In genomic region chr2:10269711-10270610, GRCh38 we compare ENCODE assay signal across 15 cellular contexts. TPM values are rescaled to one million over a fixed set of nuclear protein-coding genes. Genes with fewer than 3 reads are reported as not detected.
DNase-seq lines count a peak whose midpoint lies in the region; ATAC-seq and TF ChIP-seq lines count a peak whose summit lies in the region.
"Had no signal": no experiment of that assay in that cellular context is flagged by ENCODE, and none has a peak within 500 bp of the region (broad histone marks: within the 10 kb centered on the region; RNA-seq: fewer than 3 reads in every experiment).

No MANE protein-coding gene starts in this region.

- CTCF ChIA-PET in A673 (lab: Charles Lee): no interaction called here

- H3K9me3 ChIP-seq in NT2/D1 (ENCODE audit: insufficient read depth, low read length) (no peaks in the 10 kb centered on the region), A673 (ENCODE audit: low read depth, low read length, poor library complexity, severe bottlenecking) (no peaks in the 10 kb centered on the region)
- H3K9me3 ChIP-seq: ovary had no signal

- peak; percentile 11 for ATAC-seq in HG03108 (IDR thresholded peaks at IDR 0.05; ENCODE audit: unreplicated experiment)
- ATAC-seq in HG02610 (IDR thresholded peaks at IDR 0.05; ENCODE audit: unreplicated experiment): no peak

- H3K27me3 Mint-ChIP-seq in glutamatergic neuron (ENCODE audit: unreplicated experiment): peaks cover 13% of the 10 kb centered on the region
- H3K27me3 Mint-ChIP-seq: activated B cell treated with CpG ODN at 0.5 μM for 24 hours; activated CD8-positive, alpha-beta memory T cell treated with anti-CD3 and anti-CD28 coated beads, Interleukin-2, amount 10 ng/mL, durations not matched to agents 7 days and 5 days; activated naive CD8-positive, alpha-beta T cell; CD4-positive, alpha-beta memory T cell had no signal

- BruUV-seq in A673 (replicated peaks; lab: Mats Ljungman, UMichigan): no TSS peak

- no peak overlapping the region for H3K27ac ChIP-seq in A673 (ENCODE audit: low read depth, low read length, poor library complexity, severe bottlenecking)
- H3K27ac ChIP-seq: ovary had no signal

- TF ChIP-seq CTCF in glutamatergic neuron (IDR thresholded peaks at IDR 0.05; ENCODE audit: partially characterized antibody, unreplicated experiment) (no peak), A673 (conservative IDR thresholded peaks at IDR 0.05; ENCODE audit: low read depth, low read length) (no peak)

- no peak for DNase-seq in NT2/D1 (ENCODE audit: low read depth, low spot score)
- DNase-seq in glutamatergic neuron: peak; percentile 12
- DNase-seq in posterior vena cava (ENCODE audit: low spot score): peak; percentile 64
- DNase-seq in stimulated activated naive CD4-positive, alpha-beta T cell treated with Interleukin-2 at 50 U/mL for 16 hours (lab: John Stamatoyannopoulos, UW): no peak
- DNase-seq in A673 (ENCODE audit: low spot score): no peak
- DNase-seq: NCI-H1048, NCI-H345 had no signal

- POLR2A ChIA-PET in A673 (lab: Charles Lee; ENCODE audit: low non-redundant PET): no interaction called here

- intact Hi-C loops in posterior vena cava (cut with DNase I) (no loop called here), A673 (cut with micrococcal nuclease; ENCODE audit: unreplicated experiment) (no loop called here)

- no peak overlapping the region for H3K4me3 Mint-ChIP-seq in glutamatergic neuron (ENCODE audit: unreplicated experiment)
- H3K4me3 Mint-ChIP-seq: activated B cell treated with CpG ODN at 0.5 μM for 24 hours; activated CD8-positive, alpha-beta memory T cell treated with anti-CD3 and anti-CD28 coated beads, Interleukin-2, amount 10 ng/mL, durations not matched to agents 7 days and 5 days; activated naive CD8-positive, alpha-beta T cell; CD4-positive, alpha-beta memory T cell; mesothelial cell of epicardium had no signal

- no peaks in the 10 kb centered on the region for H3K36me3 ChIP-seq in NT2/D1 (ENCODE audit: insufficient read depth, insufficient read length, low read length)
- H3K36me3 ChIP-seq in A673 (ENCODE audit: insufficient read depth, low read length, poor library complexity, severe bottlenecking): no peaks in the 10 kb centered on the region
- H3K36me3 ChIP-seq: ovary had no signal

- no peaks in the 10 kb centered on the region for H3K4me1 ChIP-seq in NT2/D1 (ENCODE audit: insufficient read depth, insufficient read length)
- no peaks in the 10 kb centered on the region for H3K4me1 ChIP-seq in A673 (ENCODE audit: insufficient read depth, low read length, poor library complexity, severe bottlenecking)

- peak overlapping the region; percentile 22 for H3K9ac ChIP-seq in NT2/D1 (ENCODE audit: insufficient read length, low read depth)

- no peak overlapping the region for H3K4me3 ChIP-seq in NT2/D1 (ENCODE audit: insufficient read length, low read depth)
- H3K4me3 ChIP-seq in A673 (ENCODE audit: low read depth, low read length, poor library complexity, severe bottlenecking): no peak overlapping the region
- H3K4me3 ChIP-seq: ovary had no signal

- no peaks in the 10 kb centered on the region for H3K36me3 Mint-ChIP-seq in glutamatergic neuron (ENCODE audit: unreplicated experiment)
- H3K36me3 Mint-ChIP-seq: activated CD8-positive, alpha-beta memory T cell treated with anti-CD3 and anti-CD28 coated beads, Interleukin-2, amount 10 ng/mL, durations not matched to agents 7 days and 5 days; activated naive CD8-positive, alpha-beta T cell; CD4-positive, alpha-beta memory T cell; mesothelial cell of epicardium had no signal

- H3K27ac Mint-ChIP-seq in glutamatergic neuron (ENCODE audit: unreplicated experiment): no peak overlapping the region
- H3K27ac Mint-ChIP-seq: activated B cell treated with CpG ODN at 0.5 μM for 24 hours; activated CD8-positive, alpha-beta memory T cell treated with anti-CD3 and anti-CD28 coated beads, Interleukin-2, amount 10 ng/mL, durations not matched to agents 7 days and 5 days; activated naive CD8-positive, alpha-beta T cell; mesothelial cell of epicardium had no signal

- no peaks in the 10 kb centered on the region for H3K9me3 Mint-ChIP-seq in glutamatergic neuron (ENCODE audit: unreplicated experiment)
- H3K9me3 Mint-ChIP-seq: activated B cell treated with CpG ODN at 0.5 μM for 24 hours; CD4-positive, alpha-beta memory T cell; mesothelial cell of epicardium had no signal

- H3K27me3 ChIP-seq in NT2/D1 (ENCODE audit: insufficient read depth, insufficient read length): no peaks in the 10 kb centered on the region
- no peaks in the 10 kb centered on the region for H3K27me3 ChIP-seq in A673 (replicated peaks; ENCODE audit: insufficient read depth, low read depth, low read length, poor library complexity)
- H3K27me3 ChIP-seq: ovary had no signal

- no peaks in the 10 kb centered on the region for H3K4me1 Mint-ChIP-seq in glutamatergic neuron (ENCODE audit: low read depth, unreplicated experiment)

RNA-seq across cellular contexts. Expression of gene HPCAL1, which starts 32.7 kb away (rescaled TPM):
- total RNA-seq in glutamatergic neuron (ENCODE audit: unreplicated experiment) (13.1 TPM), posterior vena cava (10 to 100 TPM; 21.6 to 26.0 TPM), A673 (2021) (9.7 and 10.6 TPM in 2 replicates)

Comparison
In these comparisons a context has a peak if more than half of its experiments do, and no peak if none do; other contexts are left out.
1. DNase-seq: peak in glutamatergic neuron (single experiment) and posterior vena cava (single experiment); none in NT2/D1 (single experiment), stimulated activated naive CD4-positive, alpha-beta T cell treated with Interleukin-2 at 50 U/mL for 16 hours (single experiment) and A673 (single experiment).